7 cellular contexts compared by ENCODE assay signal in genomic region chr12:57755454-57756372, GRCh38. TPM values are rescaled to one million over a fixed set of nuclear protein-coding genes. Genes with fewer than 3 reads are reported as not detected.
DNase-seq lines count a peak whose midpoint lies in the region; ATAC-seq, FAIRE-seq and TF ChIP-seq lines count a peak whose summit lies in the region.

No MANE protein-coding gene starts in this region.

- peak overlapping the region; percentile 45 to 54 for H3K4me3 ChIP-seq in Panc1 (ENCODE audit: low read depth in 2 of 2, low read length in 2 of 2)
- H3K4me3 ChIP-seq in suprapubic skin: peak overlapping the region; percentile 85

- no peak for TF ChIP-seq POLR2A in suprapubic skin (IDR thresholded peaks at IDR 0.05)

- H3K36me3 ChIP-seq in Panc1 (ENCODE audit: control insufficient read depth, insufficient read depth, low read length): peaks cover 7% of the 10 kb centered on the region
- peaks cover 16% of the 10 kb centered on the region for H3K36me3 ChIP-seq in suprapubic skin

- no peak for TF ChIP-seq EP300 in suprapubic skin (IDR thresholded peaks at IDR 0.05)

- peaks cover 0 to 10% (median 0%) of the 10 kb centered on the region in 5 experiments for H3K9me3 Mint-ChIP-seq in brain

- intact Hi-C loops in Panc1 (cut with micrococcal nuclease; ENCODE audit: unreplicated experiment): no loop called here

- no peak overlapping the region for H3K27ac ChIP-seq in Panc1 (ENCODE audit: low read length)
- peak overlapping the region; percentile 63 for H3K27ac ChIP-seq in suprapubic skin

- H3K27ac Mint-ChIP-seq in brain: peak overlapping the region; percentile 44 to 95 (median 70)

- POLR2A ChIA-PET in Panc1 (lab: Charles Lee): interaction anchor here (0.5 kb wide), 1 partner anchor 15 kb away, joined by 12 read pairs; no protein-coding TSS in a partner anchor

- peaks cover 60% of the 10 kb centered on the region for H3K4me1 Mint-ChIP-seq in brain

- H3K36me3 Mint-ChIP-seq in brain: peaks cover 34% of the 10 kb centered on the region

- CTCF ChIA-PET in Panc1 (lab: Charles Lee): interaction anchor here (0.6 to 1.2 kb wide), 4 partner anchors 11 to 144 kb away, joined by 3 to 8 read pairs (median 4); partner anchors contain the start of gene CYP27B1

- H3K4me1 ChIP-seq in Panc1 (ENCODE audit: control insufficient read depth, insufficient read depth, low read length) (peaks cover 13% of the 10 kb centered on the region), suprapubic skin (peaks cover 50% of the 10 kb centered on the region)

- BruUV-seq in Panc1 (replicated peaks; lab: Mats Ljungman, UMichigan): no TSS peak

- H3K4me3 Mint-ChIP-seq in brain: peak overlapping the region; percentile 87 to 90 (median 88)

- FAIRE-seq in HTR-8/SVneo (lab: Jason Lieb, UNC): no peak

- no peak for ATAC-seq in Panc1

- peak; percentile 69 for DNase-seq in GM20000 (ENCODE audit: low spot score)
- no peak for DNase-seq in Panc1 (ENCODE audit: low read depth, low spot score)
- peak; percentile 68 for DNase-seq in left kidney (ENCODE audit: low read depth, low spot score)
- DNase-seq in suprapubic skin (ENCODE audit: low spot score in 2 of 2): peak in 1 of 2 donors; percentile 77
- DNase-seq in HTR-8/SVneo (ENCODE audit: insufficient read length, low spot score): no peak
- no peak for DNase-seq in NCI-H2227 (lab: John Stamatoyannopoulos, UW; ENCODE audit: unreplicated experiment)

- peaks cover 12% of the 10 kb centered on the region for H3K27me3 Mint-ChIP-seq in brain

- H3K9me3 ChIP-seq in Panc1 (ENCODE audit: control insufficient read depth, insufficient read depth, low read depth, low read length) (no peaks in the 10 kb centered on the region), suprapubic skin (no peaks in the 10 kb centered on the region)

- WGBS in suprapubic skin: 10% methylated on average over 9 of the region's 76 CpGs

- H3K27me3 ChIP-seq in Panc1 (ENCODE audit: control insufficient read depth, insufficient read depth, low read length) (peaks cover 9% of the 10 kb centered on the region), suprapubic skin (no peaks in the 10 kb centered on the region)

- in situ Hi-C loops in Panc1 (cut with HindIII; ENCODE audit: low pct_unique_long_range_greater_than_20kb, low sequenced_read_pairs): no loop called here

- TF ChIP-seq CTCF in GM20000 (IDR thresholded peaks at IDR 0.05; ENCODE audit: extremely low read depth, missing control alignments) (no peak), Panc1 (IDR thresholded peaks at IDR 0.05) (no peak), brain (conservative IDR thresholded peaks at IDR 0.05) (no peak), suprapubic skin (IDR thresholded peaks at IDR 0.05) (no peak)

RNA-seq across cellular contexts. Expression of gene MARCHF9, which starts 0.8 kb away (rescaled TPM):
- total RNA-seq in Panc1 (2021; ENCODE audit: unreplicated experiment): 2.3 TPM
- polyA plus RNA-seq in Panc1 (2012; ENCODE audit: insufficient read length): 1.7 TPM
- polyA plus RNA-seq in brain (ENCODE audit: insufficient read depth, low read depth, low replicate concordance): 26.0 TPM
- 10 to 100 TPM; 10.2 to 26.6 (median 13.1) TPM for total RNA-seq in suprapubic skin

RNA-seq across cellular contexts. Expression of gene CDK4, which starts 3.6 kb away (rescaled TPM):
- total RNA-seq in Panc1 (2021; ENCODE audit: unreplicated experiment) (201 TPM), suprapubic skin (10 to 100 TPM; 35.7 to 82.3 (median 47.0) TPM)
- polyA plus RNA-seq in Panc1 (2012; ENCODE audit: insufficient read length): 205 TPM
- 240 TPM for polyA plus RNA-seq in brain (ENCODE audit: insufficient read depth, low read depth, low replicate concordance)

RNA-seq across cellular contexts. Expression of gene TSPAN31, which starts 10.9 kb away (rescaled TPM):
- total RNA-seq in Panc1 (2021; ENCODE audit: unreplicated experiment) (17.5 TPM), suprapubic skin (10 to 100 TPM; 29.8 to 54.7 (median 36.8) TPM)
- 16.4 TPM for polyA plus RNA-seq in Panc1 (2012; ENCODE audit: insufficient read length)
- 38.4 TPM for polyA plus RNA-seq in brain (ENCODE audit: insufficient read depth, low read depth, low replicate concordance)

RNA-seq across cellular contexts. Expression of gene CYP27B1, which starts 11.2 kb away (rescaled TPM):
- total RNA-seq in Panc1 (2021; ENCODE audit: unreplicated experiment) (4.0 TPM), suprapubic skin (1 to 10 TPM; 1.2 to 4.1 (median 2.0) TPM)
- polyA plus RNA-seq in Panc1 (2012; ENCODE audit: insufficient read length): 4.3 TPM
- polyA plus RNA-seq in brain (ENCODE audit: insufficient read depth, low read depth, low replicate concordance): not detected

RNA-seq across cellular contexts. Expression of gene METTL1, which starts 16.2 kb away (rescaled TPM):
- total RNA-seq in Panc1 (2021; ENCODE audit: unreplicated experiment): 46.5 TPM
- polyA plus RNA-seq in Panc1 (2012; ENCODE audit: insufficient read length): 40.9 TPM
- 11.5 TPM for polyA plus RNA-seq in brain (ENCODE audit: insufficient read depth, low read depth, low replicate concordance)
- 10 to 100 TPM in 3 of 4 donors, 1 to 10 TPM in 1; 9.1 to 24.1 (median 16.4) TPM for total RNA-seq in suprapubic skin

Comparison
In these comparisons a context has a peak if more than half of its experiments do, and no peak if none do; other contexts are left out.
1. DNase-seq: peak in GM20000 (single experiment) and left kidney (single experiment); none in Panc1 (single experiment), HTR-8/SVneo (single experiment) and NCI-H2227 (single experiment).